8 cellular contexts compared by ENCODE assay signal in the genomic region with DNA sequence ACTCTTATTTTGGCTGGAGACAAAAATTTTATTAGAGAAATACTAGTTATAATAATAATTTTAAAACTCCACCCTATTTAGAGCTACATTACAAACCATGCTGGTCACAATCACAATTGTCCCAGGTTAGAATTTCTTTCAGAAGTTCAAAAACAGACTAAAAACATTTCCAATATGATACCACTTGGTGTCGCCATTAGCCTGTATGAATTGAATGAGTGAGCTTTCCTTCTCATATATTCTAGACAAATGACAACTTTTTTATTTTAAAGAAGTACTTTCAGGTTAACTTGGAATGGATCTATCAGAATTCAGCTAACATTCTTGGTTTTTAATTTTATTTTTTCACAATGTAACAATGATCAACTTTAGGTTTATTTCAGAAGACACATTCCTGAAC. TPM values are rescaled to one million over a fixed set of nuclear protein-coding genes. Genes with fewer than 3 reads are reported as not detected.
DNase-seq lines count a peak whose midpoint lies in the region; ATAC-seq and TF ChIP-seq lines count a peak whose summit lies in the region.

No MANE protein-coding gene starts in this region.

- H3K27me3 Mint-ChIP-seq in CD8-positive, alpha-beta memory T cell, result peaks cover 5 to 16% of the 10 kb centered on the region in 2 donors

- H3K9me3 ChIP-seq in IMR-90 (ENCODE audit: control insufficient read depth, insufficient read depth, low read length) (no peaks in the 10 kb centered on the region), SK-N-MC (ENCODE audit: low read depth, low read length) (no peaks in the 10 kb centered on the region)
- no peaks in the 10 kb centered on the region for H3K9me3 ChIP-seq in CD8-positive, alpha-beta memory T cell (ENCODE audit: low read length)

- no peak overlapping the region for H3K4me2 ChIP-seq in IMR-90 (ENCODE audit: low read depth, low read length)

- H3K36me3 ChIP-seq in IMR-90 (ENCODE audit: control insufficient read depth, insufficient read depth, low read length) (no peaks in the 10 kb centered on the region), SK-N-MC (ENCODE audit: insufficient read depth, low read length) (no peaks in the 10 kb centered on the region)
- no peaks in the 10 kb centered on the region for H3K36me3 ChIP-seq in CD8-positive, alpha-beta memory T cell (ENCODE audit: insufficient read depth, low read length)

- no peak overlapping the region for H3K4ac ChIP-seq in IMR-90 (ENCODE audit: low read depth, low read length)

- TF ChIP-seq CTCF in IMR-90 (conservative IDR thresholded peaks at IDR 0.05; ENCODE audit: low read depth, low read length), result peak; percentile 47

- dilution Hi-C loops in IMR-90 (cut with HindIII; ENCODE audit: low sequenced_read_pairs, unreplicated experiment), result no loop called here

- no peak overlapping the region for H3K27ac ChIP-seq in IMR-90 (ENCODE audit: insufficient read depth, low read length)
- no peak overlapping the region for H3K27ac ChIP-seq in SK-N-MC
- H3K27ac ChIP-seq in CD8-positive, alpha-beta memory T cell (ENCODE audit: low read depth, low read length), result no peak overlapping the region

- no peaks in the 10 kb centered on the region for H3K4me1 Mint-ChIP-seq in CD8-positive, alpha-beta memory T cell
- no peaks in the 10 kb centered on the region for H3K4me1 Mint-ChIP-seq in stimulated activated effector memory CD8-positive, alpha-beta T cell treated with anti-CD3 and anti-CD28 coated beads, Interleukin-12 subunit alpha, Interleukin-12 subunit beta, amount 100 ng/mL, for 72 hours

- intact Hi-C loops in IMR-90 (cut with micrococcal nuclease), result no loop called here

- ATAC-seq in IMR-90 (ENCODE audit: low read depth), result no peak
- ATAC-seq in stimulated activated effector memory CD8-positive, alpha-beta T cell treated with anti-CD3 and anti-CD28 coated beads, Interleukin-12 subunit alpha, Interleukin-12 subunit beta, amount 100 ng/mL, for 72 hours, result no peak

- H3K18ac ChIP-seq in IMR-90 (ENCODE audit: low read depth, low read length), result no peak overlapping the region

- no peaks in the 10 kb centered on the region for H3K79me1 ChIP-seq in IMR-90 (ENCODE audit: low read depth in 1 of 2, low read length in 2 of 2)

- DNase-seq in NCI-H510A treated with DMSO at 0.1 percent for 48 hours (lab: John Stamatoyannopoulos, UW), result peak; percentile 82
- no peak for DNase-seq in NCI-H510A (lab: John Stamatoyannopoulos, UW)
- peak; percentile 13 for DNase-seq in IMR-90
- peak; percentile 59 for DNase-seq in SK-N-MC (ENCODE audit: low read depth, low spot score)
- DNase-seq in iris pigment epithelial cell (ENCODE audit: low read depth), result peak; percentile 27
- DNase-seq in CD8-positive, alpha-beta memory T cell, result no peak
- DNase-seq in stimulated activated effector memory CD8-positive, alpha-beta T cell treated with anti-CD3 and anti-CD28 coated beads, Interleukin-12 subunit alpha, Interleukin-12 subunit beta, amount 100 ng/mL, for 72 hours (ENCODE audit: low spot score in 2 of 2), result no peak
- no peak for DNase-seq in effector CD8-positive, alpha-beta T cell (lab: John Stamatoyannopoulos, UW)

- POLR2A ChIA-PET in IMR-90 (lab: Charles Lee; ENCODE audit: unreplicated experiment), result no interaction called here
- POLR2A ChIA-PET in CD8-positive, alpha-beta memory T cell (lab: Charles Lee), result no interaction called here

- CTCF ChIA-PET in IMR-90 (lab: Yijun Ruan, JAX), result no interaction called here
- CTCF ChIA-PET in CD8-positive, alpha-beta memory T cell (lab: Charles Lee), result no interaction called here

- no peaks in the 10 kb centered on the region for H3K4me1 ChIP-seq in IMR-90 (ENCODE audit: control insufficient read depth, insufficient read depth, low read length)
- H3K4me1 ChIP-seq in CD8-positive, alpha-beta memory T cell (ENCODE audit: insufficient read depth, low read length), result no peaks in the 10 kb centered on the region

- H3K9me1 ChIP-seq in IMR-90 (ENCODE audit: insufficient read depth, low read length), result no peaks in the 10 kb centered on the region

- H4K91ac ChIP-seq in IMR-90 (ENCODE audit: insufficient read depth, low read depth, low read length), result no peak overlapping the region

- H3K14ac ChIP-seq in IMR-90 (replicated peaks; ENCODE audit: low read depth, low read length), result no peak overlapping the region

- H3K9me3 Mint-ChIP-seq in CD8-positive, alpha-beta memory T cell, result no peaks in the 10 kb centered on the region
- no peaks in the 10 kb centered on the region for H3K9me3 Mint-ChIP-seq in stimulated activated effector memory CD8-positive, alpha-beta T cell treated with anti-CD3 and anti-CD28 coated beads, Interleukin-12 subunit alpha, Interleukin-12 subunit beta, amount 100 ng/mL, for 72 hours

- no peak overlapping the region for H4K8ac ChIP-seq in IMR-90 (ENCODE audit: low read depth in 2 of 2, low read length in 2 of 2)

- no peak overlapping the region for H2AFZ ChIP-seq in IMR-90 (replicated peaks; ENCODE audit: low read length, poor library complexity)

- no peak overlapping the region for H2BK20ac ChIP-seq in IMR-90 (ENCODE audit: low read depth, low read length)

- H3K4me3 ChIP-seq in IMR-90 (ENCODE audit: insufficient read depth, low read depth, low read length) (no peak overlapping the region), SK-N-MC (no peak overlapping the region)
- no peak overlapping the region for H3K4me3 ChIP-seq in CD8-positive, alpha-beta memory T cell (ENCODE audit: low read length)

- peak; percentile 46 for TF ChIP-seq RAD21 in IMR-90 (IDR thresholded peaks at IDR 0.05; ENCODE audit: low read length)

- TF ChIP-seq POLR2A in IMR-90 (IDR thresholded peaks at IDR 0.05; ENCODE audit: low read depth, low read length), result no peak

- H3K9ac ChIP-seq in IMR-90 (ENCODE audit: low read depth, low read length) (no peak overlapping the region), SK-N-MC (ENCODE audit: insufficient read length) (no peak overlapping the region)

- no peak overlapping the region for H3K56ac ChIP-seq in IMR-90 (ENCODE audit: extremely low read depth, insufficient read depth, low read length)

- in situ Hi-C loops in IMR-90 (cut with MboI; ENCODE audit: low sequenced_read_pairs), result no loop called here

- BruUV-seq in IMR-90 (replicated peaks; lab: Mats Ljungman, UMichigan), result no TSS peak

- H2AK5ac ChIP-seq in IMR-90 (ENCODE audit: low read depth, low read length), result no peak overlapping the region

- H3K27me3 ChIP-seq in IMR-90 (ENCODE audit: control insufficient read depth, insufficient read depth, low read length), result peaks cover 10% of the 10 kb centered on the region
- no peaks in the 10 kb centered on the region for H3K27me3 ChIP-seq in CD8-positive, alpha-beta memory T cell (ENCODE audit: insufficient read depth, low read length, poor library complexity, severe bottlenecking)

- H2BK5ac ChIP-seq in IMR-90 (ENCODE audit: low read depth, low read length, poor library complexity, severe bottlenecking), result no peak overlapping the region

- no peak overlapping the region for H4K5ac ChIP-seq in IMR-90 (ENCODE audit: low read depth, low read length)

- no peak overlapping the region for H3K27ac Mint-ChIP-seq in CD8-positive, alpha-beta memory T cell
- H3K27ac Mint-ChIP-seq in stimulated activated effector memory CD8-positive, alpha-beta T cell treated with anti-CD3 and anti-CD28 coated beads, Interleukin-12 subunit alpha, Interleukin-12 subunit beta, amount 100 ng/mL, for 72 hours, result no peak overlapping the region

- WGBS in IMR-90 (ENCODE audit: extremely low coverage in 2 of 2, insufficient read length in 1 of 2), 2 experiments, result no CpG with 5 or more reads among the region's 1 CpG

- H3K36me3 Mint-ChIP-seq in CD8-positive, alpha-beta memory T cell, result no peaks in the 10 kb centered on the region
- no peaks in the 10 kb centered on the region for H3K36me3 Mint-ChIP-seq in stimulated activated effector memory CD8-positive, alpha-beta T cell treated with anti-CD3 and anti-CD28 coated beads, Interleukin-12 subunit alpha, Interleukin-12 subunit beta, amount 100 ng/mL, for 72 hours

- no peak overlapping the region for H3K4me3 Mint-ChIP-seq in CD8-positive, alpha-beta memory T cell
- no peak overlapping the region for H3K4me3 Mint-ChIP-seq in stimulated activated effector memory CD8-positive, alpha-beta T cell treated with anti-CD3 and anti-CD28 coated beads, Interleukin-12 subunit alpha, Interleukin-12 subunit beta, amount 100 ng/mL, for 72 hours

- no peaks in the 10 kb centered on the region for H4K20me1 ChIP-seq in IMR-90 (ENCODE audit: insufficient read depth, low read length)

- H3K23ac ChIP-seq in IMR-90 (ENCODE audit: low read depth, low read length), result no peak overlapping the region

- H2BK120ac ChIP-seq in IMR-90 (ENCODE audit: low read depth, low read length), result no peak overlapping the region

- no peak overlapping the region for H2AK9ac ChIP-seq in IMR-90 (replicated peaks; ENCODE audit: low read depth, low read length, poor library complexity)

- no peak overlapping the region for H2BK15ac ChIP-seq in IMR-90 (ENCODE audit: low read depth, low read length)

TF ChIP-seq in IMR-90, 13 proteins besides CTCF, POLR2A, EP300 and RAD21 (continues in another document):
- TF ChIP-seq MXI1 (IDR thresholded peaks at IDR 0.05; ENCODE audit: borderline replicate concordance, low read depth, low read length) (no peak), SMC3 (IDR thresholded peaks at IDR 0.05; ENCODE audit: low read depth, low read length) (peak; percentile 20; the same call in 1 of the 2 replicates), BHLHE40 (IDR thresholded peaks at IDR 0.05; ENCODE audit: low read depth, low read length) (no peak)
- TF ChIP-seq, protein P1, sequence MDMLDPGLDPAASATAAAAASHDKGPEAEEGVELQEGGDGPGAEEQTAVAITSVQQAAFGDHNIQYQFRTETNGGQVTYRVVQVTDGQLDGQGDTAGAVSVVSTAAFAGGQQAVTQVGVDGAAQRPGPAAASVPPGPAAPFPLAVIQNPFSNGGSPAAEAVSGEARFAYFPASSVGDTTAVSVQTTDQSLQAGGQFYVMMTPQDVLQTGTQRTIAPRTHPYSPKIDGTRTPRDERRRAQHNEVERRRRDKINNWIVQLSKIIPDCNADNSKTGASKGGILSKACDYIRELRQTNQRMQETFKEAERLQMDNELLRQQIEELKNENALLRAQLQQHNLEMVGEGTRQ (IDR thresholded peaks at IDR 0.05; ENCODE audit: low read depth, low read length), result no peak
- TF ChIP-seq, protein P2, sequence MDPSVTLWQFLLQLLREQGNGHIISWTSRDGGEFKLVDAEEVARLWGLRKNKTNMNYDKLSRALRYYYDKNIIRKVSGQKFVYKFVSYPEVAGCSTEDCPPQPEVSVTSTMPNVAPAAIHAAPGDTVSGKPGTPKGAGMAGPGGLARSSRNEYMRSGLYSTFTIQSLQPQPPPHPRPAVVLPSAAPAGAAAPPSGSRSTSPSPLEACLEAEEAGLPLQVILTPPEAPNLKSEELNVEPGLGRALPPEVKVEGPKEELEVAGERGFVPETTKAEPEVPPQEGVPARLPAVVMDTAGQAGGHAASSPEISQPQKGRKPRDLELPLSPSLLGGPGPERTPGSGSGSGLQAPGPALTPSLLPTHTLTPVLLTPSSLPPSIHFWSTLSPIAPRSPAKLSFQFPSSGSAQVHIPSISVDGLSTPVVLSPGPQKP (IDR thresholded peaks at IDR 0.05; ENCODE audit: borderline replicate concordance, low read depth, low read length), result no peak

RNA-seq across cellular contexts. Expression of gene SERPINB8, which starts 48.0 kb away (rescaled TPM):
- total RNA-seq in IMR-90 (2012; rRNA removed), result 14.3 and 18.3 TPM in 2 replicates
- 14.8 and 16.7 TPM in 2 replicates for polyA plus RNA-seq in IMR-90 (2012; rRNA removed)
- 4.4 and 6.2 TPM in 2 replicates for polyA plus RNA-seq in IMR-90 (2012; cell fraction: cytosol; rRNA removed)
- 4.9 and 21.9 TPM in 2 replicates for polyA plus RNA-seq in IMR-90 (2012; cell fraction: nucleus; rRNA removed; ENCODE audit: low replicate concordance)
- total RNA-seq in CD8-positive, alpha-beta memory T cell, result 10 to 100 TPM; 16.8 to 17.9 TPM
- polyA plus RNA-seq in CD8-positive, alpha-beta memory T cell, result 14.9 TPM

Comparison
In these comparisons a context has a peak if more than half of its experiments do, and no peak if none do; other contexts are left out.
1. DNase-seq: peak in NCI-H510A treated with DMSO at 0.1 percent for 48 hours (single experiment), IMR-90 (single experiment), SK-N-MC (single experiment) and iris pigment epithelial cell (single experiment); none in NCI-H510A (single experiment), CD8-positive, alpha-beta memory T cell (0 of 5), stimulated activated effector memory CD8-positive, alpha-beta T cell treated with anti-CD3 and anti-CD28 coated beads, Interleukin-12 subunit alpha, Interleukin-12 subunit beta, amount 100 ng/mL, for 72 hours (0 of 2) and effector CD8-positive, alpha-beta T cell (single experiment).